8 cellular contexts compared by ENCODE assay signal in the genomic region with DNA sequence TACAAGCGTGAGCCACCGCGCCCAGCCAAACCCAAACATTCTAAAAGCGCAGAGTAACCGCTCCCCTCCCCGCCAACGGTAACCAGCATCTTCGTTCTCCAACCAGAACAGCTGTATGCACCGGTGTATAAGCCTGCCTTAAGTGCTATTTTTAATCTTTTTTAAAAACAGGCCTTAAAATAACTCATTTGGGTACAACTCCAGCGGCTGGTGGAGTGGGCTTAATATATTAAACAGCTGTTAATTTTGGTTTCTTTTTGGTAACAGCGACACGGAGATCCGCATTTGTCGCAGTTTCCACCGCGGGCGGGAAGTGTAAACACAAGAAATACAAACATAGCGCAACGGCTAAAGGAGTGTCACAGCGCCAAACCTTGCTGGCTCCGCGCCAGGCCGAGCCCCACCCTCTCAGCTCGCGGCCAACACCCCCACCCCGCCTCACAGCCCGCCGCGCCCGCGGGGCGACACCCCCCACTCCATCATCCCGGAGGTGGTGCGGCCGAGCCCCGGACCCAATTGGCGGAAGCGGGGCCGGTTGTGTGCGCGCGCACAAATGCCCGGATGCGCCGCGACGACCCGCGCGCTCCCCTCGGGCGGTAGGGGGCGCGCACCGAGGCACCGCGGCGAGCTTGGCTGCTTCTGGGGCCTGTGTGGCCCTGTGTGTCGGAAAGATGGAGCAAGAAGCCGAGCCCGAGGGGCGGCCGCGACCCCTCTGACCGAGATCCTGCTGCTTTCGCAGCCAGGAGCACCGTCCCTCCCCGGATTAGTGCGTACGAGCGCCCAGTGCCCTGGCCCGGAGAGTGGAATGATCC. TPM values are rescaled to one million over a fixed set of nuclear protein-coding genes. Genes with fewer than 3 reads are reported as not detected.
DNase-seq lines count a peak whose midpoint lies in the region; ATAC-seq, FAIRE-seq and TF ChIP-seq lines count a peak whose summit lies in the region.

Gene MDM2 (plus strand): TSS at position 602 of the 812 bp plus-strand sequence. CDS start 301 bp downstream, outside the sequence.

- peak within 1 kb of the TSS; percentile 97 for H3K4me3 ChIP-seq in left ventricle myocardium inferior

- H3K36me3 Mint-ChIP-seq in T-helper 1 cell treated with Interleukin-12 subunit alpha and Interleukin-12 subunit beta and Interleukin-4 antibody, amounts not matched to agents 30 μg/mL and 1 μg/mL, for 36 hours (ENCODE audit: low read depth): peaks cover 36% of the 10 kb centered on the region

- peak within 1 kb of the TSS; percentile 99 for H3K27ac Mint-ChIP-seq in T-helper 1 cell treated with Interleukin-12 subunit alpha and Interleukin-12 subunit beta and Interleukin-4 antibody, amounts not matched to agents 30 μg/mL and 1 μg/mL, for 36 hours

- peak; percentile 17 for FAIRE-seq in urothelium cell line (lab: Jason Lieb, UNC)

- peaks cover 21% of the 10 kb centered on the region for H3K4me1 Mint-ChIP-seq in T-helper 1 cell treated with Interleukin-12 subunit alpha and Interleukin-12 subunit beta and Interleukin-4 antibody, amounts not matched to agents 30 μg/mL and 1 μg/mL, for 36 hours (ENCODE audit: low read depth)

- no peaks in the 10 kb centered on the region for H3K27me3 Mint-ChIP-seq in T-helper 1 cell treated with Interleukin-12 subunit alpha and Interleukin-12 subunit beta and Interleukin-4 antibody, amounts not matched to agents 30 μg/mL and 1 μg/mL, for 36 hours (ENCODE audit: low read depth)

- H3K36me3 ChIP-seq in left ventricle myocardium inferior: peaks cover 27% of the 10 kb centered on the region

- H3K4me1 ChIP-seq in left ventricle myocardium inferior: peaks cover 56% of the 10 kb centered on the region

- H3K27me3 ChIP-seq in left ventricle myocardium inferior (ENCODE audit: low read depth): no peaks in the 10 kb centered on the region

- ATAC-seq in GM18502 (IDR thresholded peaks at IDR 0.05; ENCODE audit: poor library complexity, unreplicated experiment): peak; percentile 78
- peak; percentile 69 for ATAC-seq in HG02943 (IDR thresholded peaks at IDR 0.05; ENCODE audit: low read depth, unreplicated experiment)

- H3K27ac ChIP-seq in left ventricle myocardium inferior (replicated peaks): peak within 1 kb of the TSS; percentile 99

- intact Hi-C loops in left ventricle myocardium inferior (cut with micrococcal nuclease): loop anchor here (10.0 kb wide), 1 partner anchor 353 kb away; no protein-coding TSS in a partner anchor

- no peaks in the 10 kb centered on the region for H3K9me3 ChIP-seq in left ventricle myocardium inferior (replicated peaks)

- TF ChIP-seq CTCF in left ventricle myocardium inferior (IDR thresholded peaks at IDR 0.05; ENCODE audit: borderline replicate concordance): peak; percentile 91

- DNase-seq in NCI-H1694 treated with DMSO at 0.1 percent for 48 hours (lab: John Stamatoyannopoulos, UW): peak; percentile 64
- peak; percentile 63 for DNase-seq in amniotic stem cell (lab: John Stamatoyannopoulos, UW)
- peak; percentile 94 for DNase-seq in left ventricle myocardium inferior
- DNase-seq in pulmonary artery endothelial cell (ENCODE audit: low read depth, low spot score): peak; percentile 57
- peak; percentile 91 for DNase-seq in urothelium cell line (ENCODE audit: low spot score)

- H3K4me3 Mint-ChIP-seq in T-helper 1 cell treated with Interleukin-12 subunit alpha and Interleukin-12 subunit beta and Interleukin-4 antibody, amounts not matched to agents 30 μg/mL and 1 μg/mL, for 36 hours: peak within 1 kb of the TSS; percentile 91

- no peaks in the 10 kb centered on the region for H3K9me3 Mint-ChIP-seq in T-helper 1 cell treated with Interleukin-12 subunit alpha and Interleukin-12 subunit beta and Interleukin-4 antibody, amounts not matched to agents 30 μg/mL and 1 μg/mL, for 36 hours

RNA-seq across cellular contexts. Expression of gene MDM2, which starts in this region (rescaled TPM):
- 36.0 TPM for total RNA-seq in left ventricle myocardium inferior
- 243 and 251 TPM in 2 replicates for total RNA-seq in pulmonary artery endothelial cell

Comparison
In these comparisons a context has a peak if more than half of its experiments do, and no peak if none do; other contexts are left out.
1. Peak in every context shown above with its lines: DNase-seq, ATAC-seq, H3K4me3 ChIP-seq and H3K27ac ChIP-seq.